In the genomic region with DNA sequence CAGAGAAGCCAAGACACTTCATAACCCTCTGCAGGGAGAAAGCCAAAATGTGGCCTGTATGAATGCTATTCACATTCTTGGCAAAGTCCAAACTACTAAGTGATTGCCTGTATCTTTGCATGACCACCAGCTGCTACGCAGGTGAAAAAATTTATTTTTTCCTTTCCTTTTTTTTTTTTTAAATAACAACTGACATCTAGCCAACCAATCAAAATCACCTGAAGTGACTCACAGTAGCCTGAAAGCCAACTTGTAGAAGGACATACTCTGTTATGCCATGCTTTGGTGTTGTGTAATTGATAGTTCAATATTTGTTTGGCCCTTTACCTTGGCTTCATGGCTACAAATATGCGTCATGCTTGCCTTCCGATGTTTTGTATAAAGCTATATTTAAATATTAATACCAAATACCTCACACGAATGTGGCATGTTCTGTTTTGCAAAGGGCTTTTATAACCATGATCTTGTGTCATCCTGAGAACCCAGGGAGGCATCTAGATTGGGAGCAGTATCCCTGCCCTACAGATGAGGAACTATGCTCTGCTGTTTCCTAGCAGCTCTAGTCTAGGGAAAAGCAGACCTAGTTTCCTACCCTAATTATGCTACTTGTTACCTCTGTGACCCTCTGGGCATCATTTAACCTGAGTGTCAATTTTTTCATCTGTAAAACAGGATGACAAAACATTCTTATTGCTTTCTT, we compare ENCODE assay signal across 1 cellular context.
TF ChIP-seq lines count a peak whose summit lies in the region.

No MANE protein-coding gene starts in this region.

TF ChIP-seq in HepG2, 621 proteins besides CTCF, POLR2A, EP300 and RAD21 (continued from another document and continues in another):
- TF ChIP-seq, protein P1, sequence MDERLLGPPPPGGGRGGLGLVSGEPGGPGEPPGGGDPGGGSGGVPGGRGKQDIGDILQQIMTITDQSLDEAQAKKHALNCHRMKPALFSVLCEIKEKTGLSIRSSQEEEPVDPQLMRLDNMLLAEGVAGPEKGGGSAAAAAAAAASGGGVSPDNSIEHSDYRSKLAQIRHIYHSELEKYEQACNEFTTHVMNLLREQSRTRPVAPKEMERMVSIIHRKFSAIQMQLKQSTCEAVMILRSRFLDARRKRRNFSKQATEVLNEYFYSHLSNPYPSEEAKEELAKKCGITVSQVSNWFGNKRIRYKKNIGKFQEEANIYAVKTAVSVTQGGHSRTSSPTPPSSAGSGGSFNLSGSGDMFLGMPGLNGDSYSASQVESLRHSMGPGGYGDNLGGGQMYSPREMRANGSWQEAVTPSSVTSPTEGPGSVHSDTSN (CRISPR knock-in tag; IDR thresholded peaks at IDR 0.05): no peak
- TF ChIP-seq, protein P2, sequence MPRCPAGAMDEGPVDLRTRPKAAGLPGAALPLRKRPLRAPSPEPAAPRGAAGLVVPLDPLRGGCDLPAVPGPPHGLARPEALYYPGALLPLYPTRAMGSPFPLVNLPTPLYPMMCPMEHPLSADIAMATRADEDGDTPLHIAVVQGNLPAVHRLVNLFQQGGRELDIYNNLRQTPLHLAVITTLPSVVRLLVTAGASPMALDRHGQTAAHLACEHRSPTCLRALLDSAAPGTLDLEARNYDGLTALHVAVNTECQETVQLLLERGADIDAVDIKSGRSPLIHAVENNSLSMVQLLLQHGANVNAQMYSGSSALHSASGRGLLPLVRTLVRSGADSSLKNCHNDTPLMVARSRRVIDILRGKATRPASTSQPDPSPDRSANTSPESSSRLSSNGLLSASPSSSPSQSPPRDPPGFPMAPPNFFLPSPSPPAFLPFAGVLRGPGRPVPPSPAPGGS (CRISPR knock-in tag; IDR thresholded peaks at IDR 0.05): no peak
- TF ChIP-seq ZNF263 (CRISPR knock-in tag; IDR thresholded peaks at IDR 0.05) (no peak), ZNF367 (CRISPR knock-in tag; IDR thresholded peaks at IDR 0.05; ENCODE audit: borderline replicate concordance) (no peak), SMYD3 (CRISPR knock-in tag; IDR thresholded peaks at IDR 0.05) (no peak), EHMT2 (IDR thresholded peaks at IDR 0.05; ENCODE audit: borderline replicate concordance, low read depth, low read length) (0 out of 2 replicates have a peak, but pooled peaks have one; percentile 26), SRSF4 (IDR thresholded peaks at IDR 0.05; ENCODE audit: low read depth, low read length, poor library complexity, severe bottlenecking) (no peak), SYNCRIP (IDR thresholded peaks at IDR 0.05; ENCODE audit: insufficient read depth, low read depth, low read length) (no peak), HOXA9 (CRISPR knock-in tag; IDR thresholded peaks at IDR 0.05; ENCODE audit: borderline replicate concordance) (no peak), RFXAP (CRISPR knock-in tag; IDR thresholded peaks at IDR 0.05; ENCODE audit: borderline replicate concordance) (no peak), MEIS1 (CRISPR knock-in tag; IDR thresholded peaks at IDR 0.05; ENCODE audit: borderline replicate concordance) (no peak), GATAD2A (CRISPR knock-in tag; IDR thresholded peaks at IDR 0.05) (peak; percentile 91), ZNF17 (CRISPR knock-in tag; IDR thresholded peaks at IDR 0.05) (no peak), ZKSCAN8 (CRISPR knock-in tag; IDR thresholded peaks at IDR 0.05; ENCODE audit: borderline replicate concordance) (peak; percentile 55; the same call in 1 of the 2 replicates), DMAP1 (CRISPR knock-in tag; IDR thresholded peaks at IDR 0.05) (no peak), ETV6 (CRISPR knock-in tag; conservative IDR thresholded peaks at IDR 0.05) (no peak), ZNF12 (CRISPR knock-in tag; IDR thresholded peaks at IDR 0.05) (peak; percentile 21; the same call in 1 of the 2 replicates), SIX4 (CRISPR knock-in tag; IDR thresholded peaks at IDR 0.05) (no peak), ZNF20 (CRISPR knock-in tag; IDR thresholded peaks at IDR 0.05) (no peak), BORCS8-MEF2B (CRISPR knock-in tag; IDR thresholded peaks at IDR 0.05) (no peak), HES4 (CRISPR knock-in tag; IDR thresholded peaks at IDR 0.05; ENCODE audit: borderline replicate concordance) (no peak), ZNF773 (CRISPR knock-in tag; IDR thresholded peaks at IDR 0.05; ENCODE audit: borderline replicate concordance) (no peak), KLF12 (CRISPR knock-in tag; IDR thresholded peaks at IDR 0.05; ENCODE audit: borderline replicate concordance) (no peak), AHR (CRISPR knock-in tag; IDR thresholded peaks at IDR 0.05) (no peak; the same call in 1 of the 2 replicates), SAFB2 (CRISPR knock-in tag; IDR thresholded peaks at IDR 0.05; ENCODE audit: borderline replicate concordance, low read depth) (no peak), ZNF619 (CRISPR knock-in tag; IDR thresholded peaks at IDR 0.05) (no peak), ZNF629 (CRISPR knock-in tag; conservative IDR thresholded peaks at IDR 0.05) (no peak), SP2 (CRISPR knock-in tag; IDR thresholded peaks at IDR 0.05) (no peak), ZNF234 (CRISPR knock-in tag; conservative IDR thresholded peaks at IDR 0.05) (no peak), NCOA2 (CRISPR knock-in tag; IDR thresholded peaks at IDR 0.05) (peak; percentile 94), ESRRA (CRISPR knock-in tag; IDR thresholded peaks at IDR 0.05; ENCODE audit: low read depth) (no peak), DNMT3B (CRISPR knock-in tag; conservative IDR thresholded peaks at IDR 0.05) (no peak), RFX1 (IDR thresholded peaks at IDR 0.05) (no peak), ZNF782 (CRISPR knock-in tag; IDR thresholded peaks at IDR 0.05; ENCODE audit: borderline replicate concordance) (no peak), PHF20 (CRISPR knock-in tag; IDR thresholded peaks at IDR 0.05) (no peak), FIP1L1 (IDR thresholded peaks at IDR 0.05; ENCODE audit: borderline replicate concordance, insufficient read depth, low read depth, low read length) (no peak), SOX5 (CRISPR knock-in tag; IDR thresholded peaks at IDR 0.05; ENCODE audit: borderline replicate concordance) (peak; percentile 72; the same call in 1 of the 2 replicates), ZNF879 (CRISPR knock-in tag; IDR thresholded peaks at IDR 0.05) (no peak), MXI1 (IDR thresholded peaks at IDR 0.05; ENCODE audit: borderline replicate concordance, low read depth, low read length) (peak; percentile 26; the same call in 1 of the 3 replicates), KLF6 (CRISPR knock-in tag; IDR thresholded peaks at IDR 0.05) (no peak), ZNF850 (CRISPR knock-in tag; conservative IDR thresholded peaks at IDR 0.05) (no peak), ZNF766 (CRISPR knock-in tag; IDR thresholded peaks at IDR 0.05; ENCODE audit: borderline replicate concordance) (no peak)
- TF ChIP-seq, protein P3, sequence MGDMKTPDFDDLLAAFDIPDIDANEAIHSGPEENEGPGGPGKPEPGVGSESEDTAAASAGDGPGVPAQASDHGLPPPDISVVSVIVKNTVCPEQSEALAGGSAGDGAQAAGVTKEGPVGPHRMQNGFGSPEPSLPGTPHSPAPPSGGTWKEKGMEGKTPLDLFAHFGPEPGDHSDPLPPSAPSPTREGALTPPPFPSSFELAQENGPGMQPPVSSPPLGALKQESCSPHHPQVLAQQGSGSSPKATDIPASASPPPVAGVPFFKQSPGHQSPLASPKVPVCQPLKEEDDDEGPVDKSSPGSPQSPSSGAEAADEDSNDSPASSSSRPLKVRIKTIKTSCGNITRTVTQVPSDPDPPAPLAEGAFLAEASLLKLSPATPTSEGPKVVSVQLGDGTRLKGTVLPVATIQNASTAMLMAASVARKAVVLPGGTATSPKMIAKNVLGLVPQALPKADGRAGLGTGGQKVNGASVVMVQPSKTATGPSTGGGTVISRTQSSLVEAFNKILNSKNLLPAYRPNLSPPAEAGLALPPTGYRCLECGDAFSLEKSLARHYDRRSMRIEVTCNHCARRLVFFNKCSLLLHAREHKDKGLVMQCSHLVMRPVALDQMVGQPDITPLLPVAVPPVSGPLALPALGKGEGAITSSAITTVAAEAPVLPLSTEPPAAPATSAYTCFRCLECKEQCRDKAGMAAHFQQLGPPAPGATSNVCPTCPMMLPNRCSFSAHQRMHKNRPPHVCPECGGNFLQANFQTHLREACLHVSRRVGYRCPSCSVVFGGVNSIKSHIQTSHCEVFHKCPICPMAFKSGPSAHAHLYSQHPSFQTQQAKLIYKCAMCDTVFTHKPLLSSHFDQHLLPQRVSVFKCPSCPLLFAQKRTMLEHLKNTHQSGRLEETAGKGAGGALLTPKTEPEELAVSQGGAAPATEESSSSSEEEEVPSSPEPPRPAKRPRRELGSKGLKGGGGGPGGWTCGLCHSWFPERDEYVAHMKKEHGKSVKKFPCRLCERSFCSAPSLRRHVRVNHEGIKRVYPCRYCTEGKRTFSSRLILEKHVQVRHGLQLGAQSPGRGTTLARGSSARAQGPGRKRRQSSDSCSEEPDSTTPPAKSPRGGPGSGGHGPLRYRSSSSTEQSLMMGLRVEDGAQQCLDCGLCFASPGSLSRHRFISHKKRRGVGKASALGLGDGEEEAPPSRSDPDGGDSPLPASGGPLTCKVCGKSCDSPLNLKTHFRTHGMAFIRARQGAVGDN (CRISPR knock-in tag; IDR thresholded peaks at IDR 0.05): no peak
- TF ChIP-seq, protein P4, sequence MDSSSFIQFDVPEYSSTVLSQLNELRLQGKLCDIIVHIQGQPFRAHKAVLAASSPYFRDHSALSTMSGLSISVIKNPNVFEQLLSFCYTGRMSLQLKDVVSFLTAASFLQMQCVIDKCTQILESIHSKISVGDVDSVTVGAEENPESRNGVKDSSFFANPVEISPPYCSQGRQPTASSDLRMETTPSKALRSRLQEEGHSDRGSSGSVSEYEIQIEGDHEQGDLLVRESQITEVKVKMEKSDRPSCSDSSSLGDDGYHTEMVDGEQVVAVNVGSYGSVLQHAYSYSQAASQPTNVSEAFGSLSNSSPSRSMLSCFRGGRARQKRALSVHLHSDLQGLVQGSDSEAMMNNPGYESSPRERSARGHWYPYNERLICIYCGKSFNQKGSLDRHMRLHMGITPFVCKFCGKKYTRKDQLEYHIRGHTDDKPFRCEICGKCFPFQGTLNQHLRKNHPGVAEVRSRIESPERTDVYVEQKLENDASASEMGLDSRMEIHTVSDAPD (CRISPR knock-in tag; IDR thresholded peaks at IDR 0.05): no peak; the same call in 1 of the 2 replicates
- TF ChIP-seq, protein P5, sequence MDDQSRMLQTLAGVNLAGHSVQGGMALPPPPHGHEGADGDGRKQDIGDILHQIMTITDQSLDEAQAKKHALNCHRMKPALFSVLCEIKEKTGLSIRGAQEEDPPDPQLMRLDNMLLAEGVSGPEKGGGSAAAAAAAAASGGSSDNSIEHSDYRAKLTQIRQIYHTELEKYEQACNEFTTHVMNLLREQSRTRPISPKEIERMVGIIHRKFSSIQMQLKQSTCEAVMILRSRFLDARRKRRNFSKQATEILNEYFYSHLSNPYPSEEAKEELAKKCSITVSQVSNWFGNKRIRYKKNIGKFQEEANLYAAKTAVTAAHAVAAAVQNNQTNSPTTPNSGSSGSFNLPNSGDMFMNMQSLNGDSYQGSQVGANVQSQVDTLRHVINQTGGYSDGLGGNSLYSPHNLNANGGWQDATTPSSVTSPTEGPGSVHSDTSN (CRISPR knock-in tag; IDR thresholded peaks at IDR 0.05; ENCODE audit: borderline replicate concordance): no peak
- TF ChIP-seq, protein P6, sequence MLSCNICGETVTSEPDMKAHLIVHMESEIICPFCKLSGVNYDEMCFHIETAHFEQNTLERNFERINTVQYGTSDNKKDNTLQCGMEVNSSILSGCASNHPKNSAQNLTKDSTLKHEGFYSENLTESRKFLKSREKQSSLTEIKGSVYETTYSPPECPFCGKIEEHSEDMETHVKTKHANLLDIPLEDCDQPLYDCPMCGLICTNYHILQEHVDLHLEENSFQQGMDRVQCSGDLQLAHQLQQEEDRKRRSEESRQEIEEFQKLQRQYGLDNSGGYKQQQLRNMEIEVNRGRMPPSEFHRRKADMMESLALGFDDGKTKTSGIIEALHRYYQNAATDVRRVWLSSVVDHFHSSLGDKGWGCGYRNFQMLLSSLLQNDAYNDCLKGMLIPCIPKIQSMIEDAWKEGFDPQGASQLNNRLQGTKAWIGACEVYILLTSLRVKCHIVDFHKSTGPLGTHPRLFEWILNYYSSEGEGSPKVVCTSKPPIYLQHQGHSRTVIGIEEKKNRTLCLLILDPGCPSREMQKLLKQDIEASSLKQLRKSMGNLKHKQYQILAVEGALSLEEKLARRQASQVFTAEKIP (CRISPR knock-in tag; IDR thresholded peaks at IDR 0.05; ENCODE audit: borderline replicate concordance): no peak
- TF ChIP-seq, protein P7, sequence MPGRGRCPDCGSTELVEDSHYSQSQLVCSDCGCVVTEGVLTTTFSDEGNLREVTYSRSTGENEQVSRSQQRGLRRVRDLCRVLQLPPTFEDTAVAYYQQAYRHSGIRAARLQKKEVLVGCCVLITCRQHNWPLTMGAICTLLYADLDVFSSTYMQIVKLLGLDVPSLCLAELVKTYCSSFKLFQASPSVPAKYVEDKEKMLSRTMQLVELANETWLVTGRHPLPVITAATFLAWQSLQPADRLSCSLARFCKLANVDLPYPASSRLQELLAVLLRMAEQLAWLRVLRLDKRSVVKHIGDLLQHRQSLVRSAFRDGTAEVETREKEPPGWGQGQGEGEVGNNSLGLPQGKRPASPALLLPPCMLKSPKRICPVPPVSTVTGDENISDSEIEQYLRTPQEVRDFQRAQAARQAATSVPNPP (CRISPR knock-in tag; IDR thresholded peaks at IDR 0.05): no peak
- TF ChIP-seq, protein P8, sequence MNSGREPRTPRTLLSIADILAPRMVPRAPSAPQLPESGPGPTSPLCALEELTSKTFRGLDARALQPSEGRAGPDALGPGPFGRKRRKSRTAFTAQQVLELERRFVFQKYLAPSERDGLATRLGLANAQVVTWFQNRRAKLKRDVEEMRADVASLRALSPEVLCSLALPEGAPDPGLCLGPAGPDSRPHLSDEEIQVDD (CRISPR knock-in tag; IDR thresholded peaks at IDR 0.05; ENCODE audit: borderline replicate concordance): no peak
- TF ChIP-seq, protein P9, sequence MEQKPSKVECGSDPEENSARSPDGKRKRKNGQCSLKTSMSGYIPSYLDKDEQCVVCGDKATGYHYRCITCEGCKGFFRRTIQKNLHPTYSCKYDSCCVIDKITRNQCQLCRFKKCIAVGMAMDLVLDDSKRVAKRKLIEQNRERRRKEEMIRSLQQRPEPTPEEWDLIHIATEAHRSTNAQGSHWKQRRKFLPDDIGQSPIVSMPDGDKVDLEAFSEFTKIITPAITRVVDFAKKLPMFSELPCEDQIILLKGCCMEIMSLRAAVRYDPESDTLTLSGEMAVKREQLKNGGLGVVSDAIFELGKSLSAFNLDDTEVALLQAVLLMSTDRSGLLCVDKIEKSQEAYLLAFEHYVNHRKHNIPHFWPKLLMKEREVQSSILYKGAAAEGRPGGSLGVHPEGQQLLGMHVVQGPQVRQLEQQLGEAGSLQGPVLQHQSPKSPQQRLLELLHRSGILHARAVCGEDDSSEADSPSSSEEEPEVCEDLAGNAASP (CRISPR knock-in tag; IDR thresholded peaks at IDR 0.05; ENCODE audit: borderline replicate concordance): peak; percentile 87; the same call in 1 of the 2 replicates
- TF ChIP-seq, protein P10, sequence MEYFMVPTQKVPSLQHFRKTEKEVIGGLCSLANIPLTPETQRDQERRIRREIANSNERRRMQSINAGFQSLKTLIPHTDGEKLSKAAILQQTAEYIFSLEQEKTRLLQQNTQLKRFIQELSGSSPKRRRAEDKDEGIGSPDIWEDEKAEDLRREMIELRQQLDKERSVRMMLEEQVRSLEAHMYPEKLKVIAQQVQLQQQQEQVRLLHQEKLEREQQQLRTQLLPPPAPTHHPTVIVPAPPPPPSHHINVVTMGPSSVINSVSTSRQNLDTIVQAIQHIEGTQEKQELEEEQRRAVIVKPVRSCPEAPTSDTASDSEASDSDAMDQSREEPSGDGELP (IDR thresholded peaks at IDR 0.05; ENCODE audit: borderline replicate concordance, low read depth): peak; percentile 72; the same call in 1 of the 2 replicates
- TF ChIP-seq, protein P11, sequence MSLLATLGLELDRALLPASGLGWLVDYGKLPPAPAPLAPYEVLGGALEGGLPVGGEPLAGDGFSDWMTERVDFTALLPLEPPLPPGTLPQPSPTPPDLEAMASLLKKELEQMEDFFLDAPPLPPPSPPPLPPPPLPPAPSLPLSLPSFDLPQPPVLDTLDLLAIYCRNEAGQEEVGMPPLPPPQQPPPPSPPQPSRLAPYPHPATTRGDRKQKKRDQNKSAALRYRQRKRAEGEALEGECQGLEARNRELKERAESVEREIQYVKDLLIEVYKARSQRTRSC (CRISPR knock-in tag; IDR thresholded peaks at IDR 0.05; ENCODE audit: low read depth): no peak
